10 cellular contexts compared by ENCODE assay signal in the genomic region with DNA sequence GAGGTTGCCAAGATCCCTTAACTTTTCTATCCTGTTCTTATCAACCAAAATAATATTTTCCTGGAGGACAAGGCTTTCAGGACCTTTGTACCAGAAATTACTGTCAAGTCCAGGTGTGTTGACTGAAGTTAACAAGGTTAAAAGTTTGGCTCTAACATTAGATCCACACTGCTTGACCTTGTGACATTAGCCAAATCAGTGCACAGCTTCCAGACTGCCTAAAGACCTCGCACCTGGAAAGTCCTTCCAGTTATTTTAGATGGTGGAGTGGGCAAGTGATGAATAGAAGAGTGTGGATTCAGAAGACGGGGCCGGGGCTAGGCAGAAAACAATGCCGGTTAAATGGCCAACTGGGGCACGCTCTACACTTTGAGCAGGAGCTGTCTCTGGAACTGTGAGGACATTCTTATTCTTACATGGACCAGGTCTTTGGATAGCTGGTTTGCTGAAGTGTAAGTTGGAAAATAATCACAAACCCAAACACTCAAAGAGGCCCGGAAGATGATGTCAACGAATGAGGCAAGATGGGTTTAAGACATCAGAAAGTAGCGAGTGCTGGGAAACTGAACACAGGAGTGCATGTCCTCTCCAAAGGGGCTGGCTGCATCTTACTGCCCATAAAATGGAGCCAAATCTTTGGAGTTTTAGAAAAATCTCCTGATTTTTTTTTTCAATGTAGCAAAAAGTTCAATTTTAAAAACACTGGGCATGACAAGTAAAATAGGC. TPM values are rescaled to one million over a fixed set of nuclear protein-coding genes. Genes with fewer than 3 reads are reported as not detected.
DNase-seq lines count a peak whose midpoint lies in the region; ATAC-seq and TF ChIP-seq lines count a peak whose summit lies in the region.
"Had no signal": no experiment of that assay in that cellular context is flagged by ENCODE, and none has a peak within 500 bp of the region (broad histone marks: within the 10 kb centered on the region; RNA-seq: fewer than 3 reads in every experiment).

No MANE protein-coding gene starts in this region.

- H3K27ac ChIP-seq in neutrophil (peak overlapping the region; percentile 40), aorta (ENCODE audit: low read depth in 1 of 2, low read length in 2 of 2) (peak overlapping the region; percentile 73 to 96), neural progenitor cell (no peak overlapping the region)

- H3K36me3 Mint-ChIP-seq in activated naive CD8-positive, alpha-beta T cell treated with anti-CD3 and anti-CD28 coated beads, Interleukin-2, amount 10 ng/mL, durations not matched to agents 7 days and 5 days: peaks cover 18% of the 10 kb centered on the region
- H3K36me3 Mint-ChIP-seq in activated naive CD8-positive, alpha-beta T cell treated with anti-CD3 and anti-CD28 coated beads for 36 hours: peaks cover 43% of the 10 kb centered on the region
- H3K36me3 Mint-ChIP-seq in endothelial cell (ENCODE audit: low read depth, unreplicated experiment) (peaks cover 28% of the 10 kb centered on the region), neural progenitor cell (peaks cover 42% of the 10 kb centered on the region)

- WGBS in aorta, 2 donors: 49 to 51% methylated on average over 8 of the region's 8 CpGs

- H3K27ac Mint-ChIP-seq in activated naive CD8-positive, alpha-beta T cell treated with anti-CD3 and anti-CD28 coated beads, Interleukin-2, amount 10 ng/mL, durations not matched to agents 7 days and 5 days: peak overlapping the region; percentile 30
- H3K27ac Mint-ChIP-seq in activated naive CD8-positive, alpha-beta T cell treated with anti-CD3 and anti-CD28 coated beads for 36 hours: no peak overlapping the region
- no peak overlapping the region for H3K27ac Mint-ChIP-seq in endothelial cell (ENCODE audit: unreplicated experiment)
- H3K27ac Mint-ChIP-seq in neural progenitor cell: no peak overlapping the region

- H3F3A ChIP-seq in neural progenitor cell (ENCODE audit: low read depth): peaks cover 13% of the 10 kb centered on the region

- H3K9me3 ChIP-seq in neutrophil (no peaks in the 10 kb centered on the region), aorta (ENCODE audit: control insufficient read depth, low read length) (no peaks in the 10 kb centered on the region), neural progenitor cell (ENCODE audit: low read depth) (no peaks in the 10 kb centered on the region)

- no peaks in the 10 kb centered on the region for H3K9me3 Mint-ChIP-seq in activated naive CD8-positive, alpha-beta T cell treated with anti-CD3 and anti-CD28 coated beads, Interleukin-2, amount 10 ng/mL, durations not matched to agents 7 days and 5 days
- H3K9me3 Mint-ChIP-seq in activated naive CD8-positive, alpha-beta T cell treated with anti-CD3 and anti-CD28 coated beads for 36 hours: no peaks in the 10 kb centered on the region
- no peaks in the 10 kb centered on the region for H3K9me3 Mint-ChIP-seq in endothelial cell (ENCODE audit: unreplicated experiment)
- H3K9me3 Mint-ChIP-seq in neural progenitor cell: no peaks in the 10 kb centered on the region

- no peak overlapping the region for H3K4me3 Mint-ChIP-seq in activated naive CD8-positive, alpha-beta T cell treated with anti-CD3 and anti-CD28 coated beads, Interleukin-2, amount 10 ng/mL, durations not matched to agents 7 days and 5 days
- H3K4me3 Mint-ChIP-seq in activated naive CD8-positive, alpha-beta T cell treated with anti-CD3 and anti-CD28 coated beads for 36 hours: no peak overlapping the region
- H3K4me3 Mint-ChIP-seq in endothelial cell (ENCODE audit: unreplicated experiment): peak overlapping the region; percentile 7
- no peak overlapping the region for H3K4me3 Mint-ChIP-seq in neural progenitor cell

- ATAC-seq in activated naive CD8-positive, alpha-beta T cell treated with anti-CD3 and anti-CD28 coated beads, Interleukin-2, amount 10 ng/mL, durations not matched to agents 7 days and 5 days (ENCODE audit: low read depth): no peak
- peak; percentile 27 for ATAC-seq in aorta (ENCODE audit: low FRiP score)
- no peak for ATAC-seq in GM21447 (IDR thresholded peaks at IDR 0.05; ENCODE audit: unreplicated experiment)

- no peaks in the 10 kb centered on the region for H4K20me1 ChIP-seq in neural progenitor cell (ENCODE audit: low read depth)

- H3K4me3 ChIP-seq in neutrophil (ENCODE audit: low read depth in 1 of 2, low read length in 1 of 2) (no peak overlapping the region), aorta (ENCODE audit: low read length in 2 of 2) (peak overlapping the region in 1 of 2 donors; percentile 30), neural progenitor cell (no peak overlapping the region)

- intact Hi-C loops in aorta (cut with DNase I): loop anchor here (2.0 to 5.0 kb wide), 6 partner anchors 18 to 232 kb away; a partner anchor contains a TSS

- peaks cover 82% of the 10 kb centered on the region for H3K36me3 ChIP-seq in neutrophil
- H3K36me3 ChIP-seq in aorta (ENCODE audit: control insufficient read depth in 1 of 2, insufficient read depth in 2 of 2, low read length in 1 of 2): no peaks in the 10 kb centered on the region
- H3K36me3 ChIP-seq in neural progenitor cell: peaks cover 6% of the 10 kb centered on the region

- no peak overlapping the region for H3K9ac ChIP-seq in neural progenitor cell

- no peak overlapping the region for H2AFZ ChIP-seq in neural progenitor cell (replicated peaks)

- TF ChIP-seq CTCF in endothelial cell (IDR thresholded peaks at IDR 0.05; ENCODE audit: unreplicated experiment) (no peak), neutrophil (IDR thresholded peaks at IDR 0.05) (no peak), neural progenitor cell (IDR thresholded peaks at IDR 0.05) (no peak)

- H3K79me2 ChIP-seq in neural progenitor cell (ENCODE audit: low read depth): no peaks in the 10 kb centered on the region

- H3K4me1 ChIP-seq in neutrophil (ENCODE audit: control insufficient read depth in 1 of 2, insufficient read depth in 1 of 2, low read depth in 1 of 2, low read length in 1 of 2) (peaks cover 4 to 5% of the 10 kb centered on the region in 2 experiments), aorta (ENCODE audit: control insufficient read depth in 1 of 2, insufficient read depth in 2 of 2, low read length in 2 of 2) (peaks cover 2 to 3% of the 10 kb centered on the region in 2 donors), neural progenitor cell (peaks cover 7% of the 10 kb centered on the region)

- H3K4me1 Mint-ChIP-seq in activated naive CD8-positive, alpha-beta T cell treated with anti-CD3 and anti-CD28 coated beads, Interleukin-2, amount 10 ng/mL, durations not matched to agents 7 days and 5 days: peaks cover 20% of the 10 kb centered on the region
- peaks cover 24% of the 10 kb centered on the region for H3K4me1 Mint-ChIP-seq in activated naive CD8-positive, alpha-beta T cell treated with anti-CD3 and anti-CD28 coated beads for 36 hours
- H3K4me1 Mint-ChIP-seq in endothelial cell (ENCODE audit: unreplicated experiment): peaks cover 27% of the 10 kb centered on the region
- no peaks in the 10 kb centered on the region for H3K4me1 Mint-ChIP-seq in neural progenitor cell

- DNase-seq in activated naive CD8-positive, alpha-beta T cell treated with anti-CD3 and anti-CD28 coated beads, Interleukin-2, amount 10 ng/mL, durations not matched to agents 7 days and 5 days: no peak
- no peak for DNase-seq in activated naive CD8-positive, alpha-beta T cell treated with anti-CD3 and anti-CD28 coated beads for 36 hours
- DNase-seq in endothelial cell (ENCODE audit: low spot score) (no peak), aorta (no peak), NCI-H524 (lab: John Stamatoyannopoulos, UW) (no peak), neural progenitor cell (ENCODE audit: low spot score) (no peak)
- DNase-seq: activated CD8-positive, alpha-beta memory T cell treated with anti-CD3 and anti-CD28 coated beads for 24 hours; stimulated activated naive CD4-positive, alpha-beta T cell treated with Interleukin-2 at 50 U/mL for 16 hours had no signal

- POLR2A ChIA-PET in activated naive CD8-positive, alpha-beta T cell treated with anti-CD3 and anti-CD28 coated beads, Interleukin-2, amount 10 ng/mL, durations not matched to agents 7 days and 5 days (lab: Charles Lee): interaction anchor here (1.1 kb wide), 1 partner anchor 48 kb away, joined by 4 read pairs; no protein-coding TSS in a partner anchor

- H3K27me3 Mint-ChIP-seq in activated naive CD8-positive, alpha-beta T cell treated with anti-CD3 and anti-CD28 coated beads, Interleukin-2, amount 10 ng/mL, durations not matched to agents 7 days and 5 days: no peaks in the 10 kb centered on the region
- H3K27me3 Mint-ChIP-seq in activated naive CD8-positive, alpha-beta T cell treated with anti-CD3 and anti-CD28 coated beads for 36 hours: no peaks in the 10 kb centered on the region
- H3K27me3 Mint-ChIP-seq in endothelial cell (ENCODE audit: unreplicated experiment) (no peaks in the 10 kb centered on the region), neural progenitor cell (ENCODE audit: insufficient read depth, low read depth) (peaks cover 4% of the 10 kb centered on the region)

- H3K27me3 ChIP-seq in neutrophil: no peaks in the 10 kb centered on the region
- H3K27me3 ChIP-seq in aorta (ENCODE audit: control insufficient read depth in 1 of 2, insufficient read depth in 2 of 2, low read length in 1 of 2): no peaks in the 10 kb centered on the region
- no peaks in the 10 kb centered on the region for H3K27me3 ChIP-seq in neural progenitor cell

- no peak overlapping the region for H3K4me2 ChIP-seq in neural progenitor cell

RNA-seq across cellular contexts. Expression of a gene that starts 56.3 kb away (rescaled TPM):
- 100 to 1,000 TPM; 106 to 113 TPM for total RNA-seq in activated naive CD8-positive, alpha-beta T cell treated with anti-CD3 and anti-CD28 coated beads, Interleukin-2, amount 10 ng/mL, durations not matched to agents 7 days and 5 days
- total RNA-seq in activated naive CD8-positive, alpha-beta T cell treated with anti-CD3 and anti-CD28 coated beads for 36 hours: 10 to 100 TPM; 66.6 to 67.9 TPM
- total RNA-seq in endothelial cell (ENCODE audit: unreplicated experiment) (50.0 TPM), aorta (10 to 100 TPM; 54.3 to 57.7 TPM), neural progenitor cell (ENCODE audit: low replicate concordance) (34.7 and 49.0 TPM in 2 replicates)
- polyA plus RNA-seq in aorta: 1 to 10 TPM; 7.7 to 8.1 TPM
